Comparison of ENCODE assay signal across 10 cellular contexts in the genomic region with DNA sequence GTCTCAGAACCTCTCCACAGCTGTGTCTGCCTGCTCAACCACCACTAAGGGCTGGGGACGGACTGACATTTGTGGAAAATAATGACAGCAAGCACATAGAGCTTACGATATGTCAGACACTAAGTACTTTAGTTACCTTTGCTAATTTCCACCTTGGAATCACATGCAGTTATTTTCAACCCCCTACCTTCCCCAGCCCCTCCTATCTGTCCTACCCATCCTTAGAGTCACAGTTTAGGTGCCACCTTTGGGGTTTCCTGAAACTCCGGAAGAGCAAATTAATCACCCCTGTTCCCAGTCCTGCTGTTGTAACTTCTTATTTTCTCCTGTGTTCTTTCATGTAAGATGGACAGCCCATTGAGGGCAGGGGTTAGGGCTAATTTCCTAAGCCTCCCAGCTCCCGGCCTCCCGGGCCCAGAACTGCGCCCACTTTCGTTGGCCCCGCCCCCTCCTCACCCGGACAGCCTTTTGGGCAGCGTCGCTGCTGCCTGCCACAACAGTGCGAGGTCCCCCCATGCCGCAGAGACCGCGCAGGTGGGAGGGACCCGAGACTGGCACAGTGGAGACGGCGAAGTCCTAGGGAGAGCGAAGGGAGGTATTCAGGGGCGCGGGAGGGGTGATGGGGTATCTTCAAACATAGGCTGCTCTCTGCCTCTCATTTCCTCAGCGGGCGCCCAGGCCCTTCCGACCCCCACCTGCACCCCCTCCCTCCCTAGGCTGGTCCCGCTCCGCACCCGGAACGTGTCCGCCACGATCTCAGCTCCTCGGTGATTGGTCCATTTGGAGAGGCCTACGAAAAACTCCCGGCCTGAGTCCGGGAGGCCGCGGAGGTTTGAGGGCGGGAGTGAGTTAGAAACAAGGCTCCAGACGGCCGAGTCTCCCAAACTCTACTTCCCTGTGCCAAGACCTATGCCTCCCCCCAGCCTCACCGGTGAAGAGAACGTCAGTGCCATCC. TPM values are rescaled to one million over a fixed set of nuclear protein-coding genes. Genes with fewer than 3 reads are reported as not detected.
DNase-seq lines count a peak whose midpoint lies in the region; ATAC-seq and TF ChIP-seq lines count a peak whose summit lies in the region.
"Had no signal": no experiment of that assay in that cellular context is flagged by ENCODE, and none has a peak within 500 bp of the region (broad histone marks: within the 10 kb centered on the region; RNA-seq: fewer than 3 reads in every experiment).

No MANE protein-coding gene starts in this region.

- H3K4me3 ChIP-seq in CD8-positive, alpha-beta memory T cell (ENCODE audit: low read length): no peak overlapping the region

- H3K36me3 Mint-ChIP-seq in CD8-positive, alpha-beta memory T cell: peaks cover 0 to 41% (median 8%) of the 10 kb centered on the region in 3 donors
- peaks cover 35% of the 10 kb centered on the region for H3K36me3 Mint-ChIP-seq in effector memory CD8-positive, alpha-beta T cell (ENCODE audit: insufficient read depth)
- peaks cover 34% of the 10 kb centered on the region for H3K36me3 Mint-ChIP-seq in osteocyte (ENCODE audit: unreplicated experiment)

- peaks cover 24 to 41% (median 29%) of the 10 kb centered on the region in 3 donors for H3K4me1 Mint-ChIP-seq in CD8-positive, alpha-beta memory T cell
- peaks cover 28 to 41% of the 10 kb centered on the region in 2 donors for H3K4me1 Mint-ChIP-seq in effector memory CD8-positive, alpha-beta T cell (ENCODE audit: low read depth in 2 of 2)
- H3K4me1 Mint-ChIP-seq in osteocyte (ENCODE audit: unreplicated experiment): peaks cover 25% of the 10 kb centered on the region

- H3K27me3 Mint-ChIP-seq in CD8-positive, alpha-beta memory T cell: no peaks in the 10 kb centered on the region
- H3K27me3 Mint-ChIP-seq in effector memory CD8-positive, alpha-beta T cell: no peaks in the 10 kb centered on the region
- no peaks in the 10 kb centered on the region for H3K27me3 Mint-ChIP-seq in osteocyte (ENCODE audit: unreplicated experiment)

- peak in 1 of 5 donors; percentile 5 for DNase-seq in CD8-positive, alpha-beta memory T cell
- DNase-seq in MV-4-11 (lab: John Stamatoyannopoulos, UW) (peak; percentile 96), osteocyte (ENCODE audit: extremely low spot score, unreplicated experiment) (no peak)
- DNase-seq in effector memory CD8-positive, alpha-beta T cell: no peak
- DNase-seq in stimulated activated CD4-positive, alpha-beta T cell treated with anti-CD3 and anti-CD28 coated beads, Interleukin-4, amount 100 ng/mL, for 24 hours: no peak
- DNase-seq in stimulated activated CD8-positive, alpha-beta memory T cell treated with anti-CD3 and anti-CD28 coated beads, Interleukin-4, amount 100 ng/mL, for 48 hours: no peak
- DNase-seq: effector CD4-positive, alpha-beta T cell; NCI-H524 had no signal

- POLR2A ChIA-PET in CD8-positive, alpha-beta memory T cell (lab: Charles Lee): interaction anchor here (0.6 to 2.0 kb wide), 2 partner anchors 24 to 102 kb away, joined by 3 to 8 read pairs; no protein-coding TSS in a partner anchor

- H3K27me3 ChIP-seq in CD8-positive, alpha-beta memory T cell (ENCODE audit: insufficient read depth, low read length, poor library complexity, severe bottlenecking): no peaks in the 10 kb centered on the region

- peak overlapping the region in 7 of 8 donors; percentile 53 to 87 (median 66) for H3K27ac Mint-ChIP-seq in CD8-positive, alpha-beta memory T cell
- H3K27ac Mint-ChIP-seq in effector memory CD8-positive, alpha-beta T cell: peak overlapping the region in 1 of 2 donors; percentile 3
- H3K27ac Mint-ChIP-seq in osteocyte (ENCODE audit: unreplicated experiment): no peak overlapping the region

- H3K4me1 ChIP-seq in CD8-positive, alpha-beta memory T cell (ENCODE audit: insufficient read depth, low read length): peaks cover 34% of the 10 kb centered on the region

- CTCF ChIA-PET in CD8-positive, alpha-beta memory T cell (lab: Charles Lee): interaction anchor here (0.7 to 9.6 kb wide), 11 partner anchors 11 to 135 kb away, joined by 3 to 71 read pairs (median 10); a partner anchor contains a TSS

- H3K9me3 Mint-ChIP-seq in CD8-positive, alpha-beta memory T cell: no peaks in the 10 kb centered on the region
- H3K9me3 Mint-ChIP-seq in effector memory CD8-positive, alpha-beta T cell: no peaks in the 10 kb centered on the region
- no peaks in the 10 kb centered on the region for H3K9me3 Mint-ChIP-seq in osteocyte (ENCODE audit: unreplicated experiment)

- TF ChIP-seq CTCF in osteocyte (IDR thresholded peaks at IDR 0.05): no peak

- H3K36me3 ChIP-seq in CD8-positive, alpha-beta memory T cell (ENCODE audit: insufficient read depth, low read length): peaks cover 15% of the 10 kb centered on the region

- ATAC-seq in effector memory CD8-positive, alpha-beta T cell (replicated peaks): no peak
- no peak for ATAC-seq in HG03108 (IDR thresholded peaks at IDR 0.05; ENCODE audit: unreplicated experiment)
- no peak for ATAC-seq in GM21723 (IDR thresholded peaks at IDR 0.05; ENCODE audit: unreplicated experiment)

- H3K4me3 Mint-ChIP-seq in CD8-positive, alpha-beta memory T cell: peak overlapping the region; percentile 32 to 99 (median 72)
- H3K4me3 Mint-ChIP-seq in effector memory CD8-positive, alpha-beta T cell: peak overlapping the region; percentile 95 to 97
- H3K4me3 Mint-ChIP-seq in osteocyte (ENCODE audit: unreplicated experiment): peak overlapping the region; percentile 99

- H3K9me3 ChIP-seq in CD8-positive, alpha-beta memory T cell (ENCODE audit: low read length): no peaks in the 10 kb centered on the region

- peak overlapping the region; percentile 64 for H3K27ac ChIP-seq in CD8-positive, alpha-beta memory T cell (ENCODE audit: low read depth, low read length)

RNA-seq across cellular contexts. Expression of a gene that starts 1.1 kb away (rescaled TPM):
- total RNA-seq in CD8-positive, alpha-beta memory T cell: 1 to 10 TPM; 4.1 to 4.9 TPM
- polyA plus RNA-seq in CD8-positive, alpha-beta memory T cell: 26.3 TPM
- 91.4 and 96.3 TPM in 2 replicates for total RNA-seq in osteocyte

RNA-seq across cellular contexts. Expression of a gene that starts 4.8 kb away (rescaled TPM):
- not detected for total RNA-seq in CD8-positive, alpha-beta memory T cell
- 0.08 TPM for polyA plus RNA-seq in CD8-positive, alpha-beta memory T cell
- not detected in 2 replicates for total RNA-seq in osteocyte

RNA-seq across cellular contexts. Expression of a gene that starts 6.4 kb away (rescaled TPM):
- not detected for total RNA-seq in CD8-positive, alpha-beta memory T cell
- not detected for polyA plus RNA-seq in CD8-positive, alpha-beta memory T cell
- not detected in 2 replicates for total RNA-seq in osteocyte

RNA-seq across cellular contexts. Expression of a gene that starts 8.3 kb away (rescaled TPM):
- 100 to 1,000 TPM; 377 TPM for total RNA-seq in CD8-positive, alpha-beta memory T cell
- polyA plus RNA-seq in CD8-positive, alpha-beta memory T cell: 657 TPM
- 230 and 242 TPM in 2 replicates for total RNA-seq in osteocyte

RNA-seq across cellular contexts. Expression of a gene that starts 11.8 kb away (rescaled TPM):
- 10 to 100 TPM; 36.4 to 39.8 TPM for total RNA-seq in CD8-positive, alpha-beta memory T cell
- 2.0 TPM for polyA plus RNA-seq in CD8-positive, alpha-beta memory T cell
- 18.4 and 20.9 TPM in 2 replicates for total RNA-seq in osteocyte

Comparison
In these comparisons a context has a peak if more than half of its experiments do, and no peak if none do; other contexts are left out.
1. RNA of a gene that starts 1.1 kb away (total RNA-seq): 91.4 to 96.3 TPM in osteocyte; 4.1 to 4.9 TPM in CD8-positive, alpha-beta memory T cell; every median in the first group is over 10 times any median in the second.
2. Peak in every context shown above with its lines, with median percentiles within 50 percentile points of each other: H3K4me3 Mint-ChIP-seq.